8 cellular contexts compared by ENCODE assay signal in genomic region chr1:155167166-155168104, GRCh38. TPM values are rescaled to one million over a fixed set of nuclear protein-coding genes. Genes with fewer than 3 reads are reported as not detected.
DNase-seq lines count a peak whose midpoint lies in the region; ATAC-seq and TF ChIP-seq lines count a peak whose summit lies in the region.

No MANE protein-coding gene starts in this region.

- peak overlapping the region; percentile 37 for H3K4me2 ChIP-seq in osteoblast (ENCODE audit: insufficient read depth, low read length)

- H3K27ac Mint-ChIP-seq in activated naive CD4-positive, alpha-beta T cell treated with anti-CD3 and anti-CD28 coated beads, Interleukin-2, amount 50 U/mL, for 24 hours, result no peak overlapping the region

- H3K27ac ChIP-seq in osteoblast (ENCODE audit: low read depth, low read length), result no peak overlapping the region
- peak overlapping the region; percentile 25 for H3K27ac ChIP-seq in suprapubic skin

- H3K4me1 ChIP-seq in osteoblast (ENCODE audit: insufficient read depth, low read length) (peaks cover 11% of the 10 kb centered on the region), suprapubic skin (peaks cover 23% of the 10 kb centered on the region)

- peaks cover 8% of the 10 kb centered on the region for H3K36me3 Mint-ChIP-seq in activated naive CD4-positive, alpha-beta T cell treated with anti-CD3 and anti-CD28 coated beads, Interleukin-2, amount 50 U/mL, for 24 hours

- no peak for TF ChIP-seq EP300 in suprapubic skin (IDR thresholded peaks at IDR 0.05)

- 5% methylated on average over 8 of the region's 28 CpGs for WGBS in suprapubic skin

- peak; percentile 91 for ATAC-seq in SK-N-SH treated with all-trans-retinoic acid at 6 μM for 48 hours

- peak overlapping the region; percentile 12 for H3K4me3 Mint-ChIP-seq in activated naive CD4-positive, alpha-beta T cell treated with anti-CD3 and anti-CD28 coated beads, Interleukin-2, amount 50 U/mL, for 24 hours

- no peaks in the 10 kb centered on the region for H3K27me3 Mint-ChIP-seq in activated naive CD4-positive, alpha-beta T cell treated with anti-CD3 and anti-CD28 coated beads, Interleukin-2, amount 50 U/mL, for 24 hours

- peaks cover 15% of the 10 kb centered on the region for H3K79me2 ChIP-seq in osteoblast (ENCODE audit: insufficient read depth, low read length)

- DNase-seq in activated gamma-delta T cell treated with Interleukin-2 at 50 U/mL for 16 hours, result peak; percentile 87
- DNase-seq in activated gamma-delta T cell (lab: John Stamatoyannopoulos, UW), result no peak
- DNase-seq in NCI-H1105 (lab: John Stamatoyannopoulos, UW), result peak; percentile 90
- peak; percentile 88 for DNase-seq in glomerular endothelial cell (ENCODE audit: extremely low read depth, low read depth, low spot score)
- peak; percentile 94 for DNase-seq in osteoblast (ENCODE audit: insufficient read length, low spot score, missing footprints)
- peak; percentile 93 for DNase-seq in suprapubic skin (ENCODE audit: low spot score in 2 of 2)

- TF ChIP-seq CTCF in osteoblast (IDR thresholded peaks at IDR 0.05; ENCODE audit: extremely low read depth, low read depth, low read length), result peak; percentile 95
- peak; percentile 81 to 91 for TF ChIP-seq CTCF in suprapubic skin (IDR thresholded peaks at IDR 0.05)

- peaks cover 14% of the 10 kb centered on the region for H4K20me1 ChIP-seq in osteoblast (ENCODE audit: insufficient read depth, low read length)

- no peak for TF ChIP-seq POLR2A in suprapubic skin (IDR thresholded peaks at IDR 0.05)

- peaks cover 20% of the 10 kb centered on the region for H3K4me1 Mint-ChIP-seq in activated naive CD4-positive, alpha-beta T cell treated with anti-CD3 and anti-CD28 coated beads, Interleukin-2, amount 50 U/mL, for 24 hours

- no peak overlapping the region for H3K4me3 ChIP-seq in osteoblast (ENCODE audit: insufficient read depth, low read length)
- no peak overlapping the region for H3K4me3 ChIP-seq in suprapubic skin

- H2AFZ ChIP-seq in osteoblast (ENCODE audit: low read length), result peak overlapping the region; percentile 9

- no peaks in the 10 kb centered on the region for H3K9me3 ChIP-seq in osteoblast (ENCODE audit: low read depth, low read length)
- no peaks in the 10 kb centered on the region for H3K9me3 ChIP-seq in suprapubic skin

- peaks cover 11% of the 10 kb centered on the region for H3K27me3 ChIP-seq in osteoblast (ENCODE audit: insufficient read depth, low read length)
- H3K27me3 ChIP-seq in suprapubic skin, result no peaks in the 10 kb centered on the region

- H3K36me3 ChIP-seq in osteoblast (ENCODE audit: insufficient read depth, low read length) (peaks cover 26% of the 10 kb centered on the region), suprapubic skin (peaks cover 21% of the 10 kb centered on the region)

- H3K9me3 Mint-ChIP-seq in activated naive CD4-positive, alpha-beta T cell treated with anti-CD3 and anti-CD28 coated beads, Interleukin-2, amount 50 U/mL, for 24 hours, result no peaks in the 10 kb centered on the region

TF ChIP-seq in SK-N-SH treated with all-trans-retinoic acid at 6 μM for 48 hours, 23 proteins besides CTCF, POLR2A, EP300 and RAD21:
- TF ChIP-seq GLIS3 (CRISPR knock-in tag; IDR thresholded peaks at IDR 0.05), result no peak
- TF ChIP-seq, protein P1, sequence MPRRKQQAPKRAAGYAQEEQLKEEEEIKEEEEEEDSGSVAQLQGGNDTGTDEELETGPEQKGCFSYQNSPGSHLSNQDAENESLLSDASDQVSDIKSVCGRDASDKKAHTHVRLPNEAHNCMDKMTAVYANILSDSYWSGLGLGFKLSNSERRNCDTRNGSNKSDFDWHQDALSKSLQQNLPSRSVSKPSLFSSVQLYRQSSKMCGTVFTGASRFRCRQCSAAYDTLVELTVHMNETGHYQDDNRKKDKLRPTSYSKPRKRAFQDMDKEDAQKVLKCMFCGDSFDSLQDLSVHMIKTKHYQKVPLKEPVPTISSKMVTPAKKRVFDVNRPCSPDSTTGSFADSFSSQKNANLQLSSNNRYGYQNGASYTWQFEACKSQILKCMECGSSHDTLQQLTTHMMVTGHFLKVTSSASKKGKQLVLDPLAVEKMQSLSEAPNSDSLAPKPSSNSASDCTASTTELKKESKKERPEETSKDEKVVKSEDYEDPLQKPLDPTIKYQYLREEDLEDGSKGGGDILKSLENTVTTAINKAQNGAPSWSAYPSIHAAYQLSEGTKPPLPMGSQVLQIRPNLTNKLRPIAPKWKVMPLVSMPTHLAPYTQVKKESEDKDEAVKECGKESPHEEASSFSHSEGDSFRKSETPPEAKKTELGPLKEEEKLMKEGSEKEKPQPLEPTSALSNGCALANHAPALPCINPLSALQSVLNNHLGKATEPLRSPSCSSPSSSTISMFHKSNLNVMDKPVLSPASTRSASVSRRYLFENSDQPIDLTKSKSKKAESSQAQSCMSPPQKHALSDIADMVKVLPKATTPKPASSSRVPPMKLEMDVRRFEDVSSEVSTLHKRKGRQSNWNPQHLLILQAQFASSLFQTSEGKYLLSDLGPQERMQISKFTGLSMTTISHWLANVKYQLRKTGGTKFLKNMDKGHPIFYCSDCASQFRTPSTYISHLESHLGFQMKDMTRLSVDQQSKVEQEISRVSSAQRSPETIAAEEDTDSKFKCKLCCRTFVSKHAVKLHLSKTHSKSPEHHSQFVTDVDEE (CRISPR knock-in tag; IDR thresholded peaks at IDR 0.05), result 0 out of 2 replicates have a peak, but pooled peaks have one; percentile 33
TF ChIP-seq in SK-N-SH treated with all-trans-retinoic acid at 6 μM for 48 hours: peak in this region for 1.

RNA-seq across cellular contexts. Expression of gene KRTCAP2, which starts 5.7 kb away (rescaled TPM):
- total RNA-seq in glomerular endothelial cell, result 121 and 150 TPM in 2 replicates
- 112 and 117 TPM in 2 replicates for total RNA-seq in osteoblast
- 100 to 1,000 TPM in 2 of 4 donors, 10 to 100 TPM in 2; 77.1 to 180 (median 113) TPM for total RNA-seq in suprapubic skin

RNA-seq across cellular contexts. Expression of gene TRIM46, which starts 6.2 kb away (rescaled TPM):
- total RNA-seq in glomerular endothelial cell, result 9.9 and 11.8 TPM in 2 replicates
- 3.2 and 3.3 TPM in 2 replicates for total RNA-seq in osteoblast
- total RNA-seq in suprapubic skin, result under 1 TPM in 2 of 4 donors, not detected in 2; 0.34 to 0.80 TPM

RNA-seq across cellular contexts. Expression of gene DPM3, which starts 27.1 kb away (rescaled TPM):
- total RNA-seq in glomerular endothelial cell (41.0 and 45.0 TPM in 2 replicates), osteoblast (15.9 and 34.4 TPM in 2 replicates), suprapubic skin (10 to 100 TPM; 23.7 to 43.7 (median 30.2) TPM)

RNA-seq across cellular contexts. Expression of gene SLC50A1, which starts 31.8 kb away (rescaled TPM):
- total RNA-seq in glomerular endothelial cell (21.0 and 29.1 TPM in 2 replicates), osteoblast (34.5 and 38.0 TPM in 2 replicates), suprapubic skin (10 to 100 TPM; 27.9 to 56.1 (median 32.6) TPM)

RNA-seq across cellular contexts. Expression of gene EFNA1, which starts 39.8 kb away (rescaled TPM):
- total RNA-seq in glomerular endothelial cell, result 77.9 and 195 TPM in 2 replicates
- total RNA-seq in osteoblast, result 0.36 and 0.88 TPM in 2 replicates
- total RNA-seq in suprapubic skin, result 100 to 1,000 TPM in 3 of 4 donors, 10 to 100 TPM in 1; 88.9 to 198 (median 120) TPM
